Comparison of ENCODE assay signal across 15 cellular contexts in genomic region chr5:178196986-178197385, GRCh38. TPM values are rescaled to one million over a fixed set of nuclear protein-coding genes. Genes with fewer than 3 reads are reported as not detected.
DNase-seq lines count a peak whose midpoint lies in the region; ATAC-seq and TF ChIP-seq lines count a peak whose summit lies in the region.
"Had no signal": no experiment of that assay in that cellular context is flagged by ENCODE, and none has a peak within 500 bp of the region (broad histone marks: within the 10 kb centered on the region; RNA-seq: fewer than 3 reads in every experiment).

No MANE protein-coding gene starts in this region.

- H4K20me1 ChIP-seq in OCI-LY3 (ENCODE audit: insufficient read depth, low read length), result no peaks in the 10 kb centered on the region

- H3K36me3 ChIP-seq in GM06990 (ENCODE audit: control insufficient read depth, insufficient read depth, low read length) (no peaks in the 10 kb centered on the region), OCI-LY3 (replicated peaks; ENCODE audit: low read depth, low read length) (no peaks in the 10 kb centered on the region), parathyroid adenoma (ENCODE audit: control insufficient read depth, insufficient read depth, low read length) (no peaks in the 10 kb centered on the region)
- H3K36me3 ChIP-seq: tibial nerve had no signal

- no peaks in the 10 kb centered on the region for H3K79me2 ChIP-seq in OCI-LY3 (ENCODE audit: low read length)
- no peaks in the 10 kb centered on the region for H3K79me2 ChIP-seq in parathyroid adenoma

- H3K27me3 ChIP-seq in GM06990 (replicated peaks; ENCODE audit: control insufficient read depth, insufficient read depth, low read length), result peaks cover 3% of the 10 kb centered on the region
- H3K27me3 ChIP-seq in OCI-LY3 (ENCODE audit: low read depth, low read length), result peaks cover 18% of the 10 kb centered on the region
- H3K27me3 ChIP-seq in parathyroid adenoma (ENCODE audit: control insufficient read depth, insufficient read depth, low read length), result no peaks in the 10 kb centered on the region

- peaks cover 4% of the 10 kb centered on the region for H3K27me3 Mint-ChIP-seq in endothelial cell (ENCODE audit: unreplicated experiment)
- H3K27me3 Mint-ChIP-seq in activated T-helper 17 cell treated with anti-CD3 and anti-CD28 coated beads, Interleukin-2, amount 50 U/mL, for 72 hours, result peaks cover 11% of the 10 kb centered on the region

- no peak overlapping the region for H3K4me3 Mint-ChIP-seq in endothelial cell (ENCODE audit: unreplicated experiment)
- H3K4me3 Mint-ChIP-seq in activated T-helper 17 cell treated with anti-CD3 and anti-CD28 coated beads, Interleukin-2, amount 50 U/mL, for 72 hours, result no peak overlapping the region
- H3K4me3 Mint-ChIP-seq: activated T-cell treated with anti-CD3 and anti-CD28 coated beads, Interleukin-2, amount 50 U/mL, for 72 hours; nephron had no signal

- peaks cover 3% of the 10 kb centered on the region for H3K36me3 Mint-ChIP-seq in endothelial cell (ENCODE audit: low read depth, unreplicated experiment)
- H3K36me3 Mint-ChIP-seq in activated T-helper 17 cell treated with anti-CD3 and anti-CD28 coated beads, Interleukin-2, amount 50 U/mL, for 72 hours (ENCODE audit: low read depth), result no peaks in the 10 kb centered on the region

- H3K4me2 ChIP-seq in OCI-LY3 (ENCODE audit: low read length) (no peak overlapping the region), parathyroid adenoma (ENCODE audit: low read length) (no peak overlapping the region)

- no peak overlapping the region for H3K4me3 ChIP-seq in GM06990 (replicated peaks; ENCODE audit: low read depth, low read length)
- H3K4me3 ChIP-seq in OCI-LY3 (ENCODE audit: low read length), result no peak overlapping the region
- H3K4me3 ChIP-seq in parathyroid adenoma (ENCODE audit: low read depth, low read length), result no peak overlapping the region
- H3K4me3 ChIP-seq: tibial nerve had no signal

- DNase-seq in GM06990 (ENCODE audit: extremely low read depth, insufficient read length), result no peak
- DNase-seq in endothelial cell (ENCODE audit: low spot score), result peak; percentile 55
- no peak for DNase-seq in Kasumi-1 (lab: John Stamatoyannopoulos, UW)
- DNase-seq: activated T-cell treated with anti-CD3 and anti-CD28 coated beads, Interleukin-2, amount 50 U/mL, for 72 hours; KBM-7; stimulated activated CD4-positive, alpha-beta T cell treated with anti-CD3 and anti-CD28 coated beads, Interleukin-4, amount 100 ng/mL, for 4 hours; T-helper 2 cell had no signal

- H3K4me1 Mint-ChIP-seq in endothelial cell (ENCODE audit: unreplicated experiment), result peaks cover 14% of the 10 kb centered on the region
- H3K4me1 Mint-ChIP-seq in activated T-helper 17 cell treated with anti-CD3 and anti-CD28 coated beads, Interleukin-2, amount 50 U/mL, for 72 hours, result no peaks in the 10 kb centered on the region

- H3K9ac ChIP-seq in OCI-LY3 (ENCODE audit: low read length), result no peak overlapping the region
- no peak overlapping the region for H3K9ac ChIP-seq in parathyroid adenoma

- H2AFZ ChIP-seq in OCI-LY3 (ENCODE audit: low read depth, low read length) (no peak overlapping the region), parathyroid adenoma (no peak overlapping the region)

- H3K9me3 Mint-ChIP-seq in endothelial cell (ENCODE audit: unreplicated experiment), result no peaks in the 10 kb centered on the region
- no peaks in the 10 kb centered on the region for H3K9me3 Mint-ChIP-seq in activated T-helper 17 cell treated with anti-CD3 and anti-CD28 coated beads, Interleukin-2, amount 50 U/mL, for 72 hours

- TF ChIP-seq CTCF in GM06990 (IDR thresholded peaks at IDR 0.05; ENCODE audit: insufficient read depth, low read length, poor library complexity, severe bottlenecking) (peak; percentile 51), OCI-LY3 (IDR thresholded peaks at IDR 0.05; ENCODE audit: low read depth, low read length) (peak; percentile 17; the same call in 1 of the 2 replicates), endothelial cell (IDR thresholded peaks at IDR 0.05; ENCODE audit: unreplicated experiment) (peak; percentile 52), parathyroid adenoma (IDR thresholded peaks at IDR 0.05) (peak; percentile 27)

- no peaks in the 10 kb centered on the region for H3K9me3 ChIP-seq in OCI-LY3 (ENCODE audit: insufficient read depth, low read length)
- no peaks in the 10 kb centered on the region for H3K9me3 ChIP-seq in parathyroid adenoma (ENCODE audit: control insufficient read depth, low read length)
- H3K9me3 ChIP-seq: tibial nerve had no signal

- H3K27ac ChIP-seq in OCI-LY3 (ENCODE audit: low read length), result no peak overlapping the region
- no peak overlapping the region for H3K27ac ChIP-seq in parathyroid adenoma
- H3K27ac ChIP-seq: tibial nerve had no signal

- ATAC-seq in HG03469 (IDR thresholded peaks at IDR 0.05; ENCODE audit: unreplicated experiment) (no peak), HG03095 (IDR thresholded peaks at IDR 0.05; ENCODE audit: unreplicated experiment) (no peak)
- no peak for ATAC-seq in activated T-helper 17 cell treated with anti-CD3 and anti-CD28 coated beads, Interleukin-2, amount 50 U/mL, for 72 hours (replicated peaks)
- ATAC-seq: activated T-cell treated with anti-CD3 and anti-CD28 coated beads, Interleukin-2, amount 50 U/mL, for 72 hours had no signal

- H3K27ac Mint-ChIP-seq in endothelial cell (ENCODE audit: unreplicated experiment), result no peak overlapping the region
- no peak overlapping the region for H3K27ac Mint-ChIP-seq in activated T-helper 17 cell treated with anti-CD3 and anti-CD28 coated beads, Interleukin-2, amount 50 U/mL, for 72 hours
- H3K27ac Mint-ChIP-seq: activated T-cell treated with anti-CD3 and anti-CD28 coated beads, Interleukin-2, amount 50 U/mL, for 72 hours; nephron had no signal

- H3K4me1 ChIP-seq in OCI-LY3 (ENCODE audit: low read length) (no peaks in the 10 kb centered on the region), parathyroid adenoma (peaks cover 2% of the 10 kb centered on the region)
- H3K4me1 ChIP-seq: tibial nerve had no signal

RNA-seq across cellular contexts. Expression of gene HNRNPAB, which starts 7.3 kb away (rescaled TPM):
- 162 TPM for total RNA-seq in endothelial cell (ENCODE audit: unreplicated experiment)
- 100 to 1,000 TPM; 154 to 390 TPM for total RNA-seq in activated T-helper 17 cell treated with anti-CD3 and anti-CD28 coated beads, Interleukin-2, amount 50 U/mL, for 72 hours

RNA-seq across cellular contexts. Expression of gene GMCL2, which starts 9.8 kb away (rescaled TPM):
- total RNA-seq in endothelial cell (ENCODE audit: unreplicated experiment), result not detected
- total RNA-seq in activated T-helper 17 cell treated with anti-CD3 and anti-CD28 coated beads, Interleukin-2, amount 50 U/mL, for 72 hours, result not detected
- total RNA-seq: activated T-cell treated with anti-CD3 and anti-CD28 coated beads, Interleukin-2, amount 50 U/mL, for 72 hours; Daoy; tibial nerve had no signal

RNA-seq across cellular contexts. Expression of gene PHYKPL, which starts 35.6 kb away (rescaled TPM):
- total RNA-seq in endothelial cell (ENCODE audit: unreplicated experiment), result 53.1 TPM
- 100 to 1,000 TPM in 1 of 2 donors, 10 to 100 TPM in 1; 91.9 to 112 TPM for total RNA-seq in activated T-helper 17 cell treated with anti-CD3 and anti-CD28 coated beads, Interleukin-2, amount 50 U/mL, for 72 hours

RNA-seq across cellular contexts. Expression of gene NHP2, which starts 43.3 kb away (rescaled TPM):
- total RNA-seq in endothelial cell (ENCODE audit: unreplicated experiment), result 84.7 TPM
- 100 to 1,000 TPM; 143 to 282 TPM for total RNA-seq in activated T-helper 17 cell treated with anti-CD3 and anti-CD28 coated beads, Interleukin-2, amount 50 U/mL, for 72 hours
